In the genomic region with DNA sequence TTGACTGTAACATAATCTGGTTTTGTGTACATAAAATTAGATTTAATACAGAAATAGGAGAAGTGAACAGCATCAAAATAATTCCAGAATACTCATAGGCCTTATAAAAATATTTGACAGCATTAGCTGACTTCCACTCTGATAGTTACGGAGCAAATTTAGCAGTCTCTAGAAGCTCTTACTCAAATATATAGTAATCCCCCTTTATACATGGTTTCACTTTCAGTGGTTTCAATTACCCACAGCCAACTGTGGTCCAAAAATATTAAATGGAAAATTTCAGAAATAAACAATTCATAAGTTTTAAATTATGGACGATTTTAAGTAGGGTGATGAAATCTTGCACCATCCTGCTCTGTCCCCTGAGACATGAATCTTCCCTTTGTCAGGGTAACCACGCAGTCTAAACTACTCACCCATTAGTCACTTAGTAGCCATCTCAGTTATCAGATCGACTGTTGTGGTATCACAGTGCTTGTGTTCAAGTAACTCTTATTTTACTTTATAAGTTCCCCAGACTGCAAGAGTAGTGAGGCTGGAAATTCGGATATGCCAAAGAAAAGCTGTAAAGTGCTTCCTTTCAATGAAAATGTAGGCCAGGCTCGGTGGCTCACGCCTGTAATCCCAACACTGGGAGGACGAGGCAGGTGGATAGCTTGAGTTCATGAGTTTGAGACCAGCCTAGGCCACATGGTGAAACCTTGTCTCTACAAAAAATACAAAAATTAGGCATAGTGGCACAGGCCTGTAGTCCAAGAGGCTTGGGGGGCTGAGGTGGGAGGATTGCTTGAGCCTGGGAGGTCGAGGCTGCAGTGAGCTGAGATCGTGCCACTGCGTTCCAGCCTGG, we compare ENCODE assay signal across 10 cellular contexts. TPM values are rescaled to one million over a fixed set of nuclear protein-coding genes. Genes with fewer than 3 reads are reported as not detected.
DNase-seq lines count a peak whose midpoint lies in the region; ATAC-seq, FAIRE-seq and TF ChIP-seq lines count a peak whose summit lies in the region.
"Had no signal": no experiment of that assay in that cellular context is flagged by ENCODE, and none has a peak within 500 bp of the region (broad histone marks: within the 10 kb centered on the region; RNA-seq: fewer than 3 reads in every experiment).

No MANE protein-coding gene starts in this region.

- no peaks in the 10 kb centered on the region for H3K4me1 Mint-ChIP-seq in immature natural killer cell

- peak; percentile 50 to 69; a peak in 3 of 6 replicates for ATAC-seq in A549
- ATAC-seq in GM18909 (IDR thresholded peaks at IDR 0.05; ENCODE audit: poor library complexity, unreplicated experiment), result peak; percentile 93
- peak; percentile 91 for ATAC-seq in HG03354 (IDR thresholded peaks at IDR 0.05; ENCODE audit: poor library complexity, severe bottlenecking, unreplicated experiment)

- H3K4me1 ChIP-seq in A549, result peaks cover 12% of the 10 kb centered on the region; the same call in 2 of the 3 replicates
- H3K4me1 ChIP-seq: upper lobe of left lung had no signal

- no peak overlapping the region for H3K27ac Mint-ChIP-seq in immature natural killer cell

- H3K27me3 Mint-ChIP-seq in immature natural killer cell (ENCODE audit: low read depth in 3 of 3), result peaks cover 0 to 2% (median 0%) of the 10 kb centered on the region in 3 donors

- H3K4me2 ChIP-seq in A549, result peak overlapping the region; percentile 65

- no peak for TF ChIP-seq EP300 in A549 (IDR thresholded peaks at IDR 0.05)

- H3K4me3 Mint-ChIP-seq in immature natural killer cell, result no peak overlapping the region

- H3K9me3 Mint-ChIP-seq in immature natural killer cell, result no peaks in the 10 kb centered on the region

- no peak overlapping the region for H3K4me3 ChIP-seq in A549
- H3K4me3 ChIP-seq: upper lobe of left lung had no signal

- FAIRE-seq in A549 (lab: Jason Lieb, UNC), result peak; percentile 73

- H3K9me3 ChIP-seq in A549, result no peaks in the 10 kb centered on the region
- H3K9me3 ChIP-seq: upper lobe of left lung had no signal

- POLR2A ChIA-PET in A549 (lab: Yijun Ruan, JAX), result no interaction called here

- peak overlapping the region; percentile 71 to 80 for H3K27ac ChIP-seq in A549
- H3K27ac ChIP-seq: upper lobe of left lung, VCaP had no signal

- no peak for TF ChIP-seq RAD21 in A549 (conservative IDR thresholded peaks at IDR 0.05 in 1 of 2, IDR thresholded peaks at IDR 0.05 in 1 of 2)

- DNase-seq in A549 (ENCODE audit: low read depth in 1 of 2, low spot score in 1 of 2) (peak in 1 of 2 experiments; percentile 42), astrocyte of the hippocampus (ENCODE audit: low read depth, low spot score) (peak; percentile 20), SK-N-DZ (ENCODE audit: low spot score) (no peak), HPDE6-E6E7 (ENCODE audit: extremely low spot score) (no peak), immature natural killer cell (no peak), NCI-H187 (lab: John Stamatoyannopoulos, UW) (no peak)
- DNase-seq: upper lobe of left lung had no signal

- TF ChIP-seq CTCF in A549 (IDR thresholded peaks at IDR 0.05), result no peak

- CTCF ChIA-PET in A549 (lab: Yijun Ruan, JAX), result interaction anchor here (0.6 to 1.1 kb wide), 5 partner anchors 21 to 757 kb away, joined by 3 to 4 read pairs (median 3); no protein-coding TSS in a partner anchor

- WGBS in A549 (ENCODE audit: missing lambda C conversion rate), result 61% methylated on average over 11 of the region's 11 CpGs

- no peaks in the 10 kb centered on the region for H3K36me3 Mint-ChIP-seq in immature natural killer cell

- no peak for TF ChIP-seq POLR2A in A549 (IDR thresholded peaks at IDR 0.05; ENCODE audit: low read length)

TF ChIP-seq in A549, 52 proteins besides CTCF, POLR2A, EP300 and RAD21:
- TF ChIP-seq CBX2 (IDR thresholded peaks at IDR 0.05; ENCODE audit: borderline replicate concordance, low read depth), result no peak
- TF ChIP-seq PHF8 (IDR thresholded peaks at IDR 0.05; ENCODE audit: borderline replicate concordance, low read depth), result no peak
- TF ChIP-seq JUNB (IDR thresholded peaks at IDR 0.05), result no peak
- no peak for TF ChIP-seq NR3C1 (IDR thresholded peaks at IDR 0.05)
- TF ChIP-seq, protein P1, sequence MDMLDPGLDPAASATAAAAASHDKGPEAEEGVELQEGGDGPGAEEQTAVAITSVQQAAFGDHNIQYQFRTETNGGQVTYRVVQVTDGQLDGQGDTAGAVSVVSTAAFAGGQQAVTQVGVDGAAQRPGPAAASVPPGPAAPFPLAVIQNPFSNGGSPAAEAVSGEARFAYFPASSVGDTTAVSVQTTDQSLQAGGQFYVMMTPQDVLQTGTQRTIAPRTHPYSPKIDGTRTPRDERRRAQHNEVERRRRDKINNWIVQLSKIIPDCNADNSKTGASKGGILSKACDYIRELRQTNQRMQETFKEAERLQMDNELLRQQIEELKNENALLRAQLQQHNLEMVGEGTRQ (IDR thresholded peaks at IDR 0.05), result no peak
- TF ChIP-seq ZC3H11A (IDR thresholded peaks at IDR 0.05), result no peak
TF ChIP-seq in A549: peak in this region for 0.

RNA-seq across cellular contexts. Expression of gene RTL9, which starts 17.2 kb away (rescaled TPM):
- polyA plus RNA-seq in A549 (2011; rRNA removed) (0.04 and 0.12 TPM in 2 replicates), A549 (2017; fragmentation: RNase III; extraction: RNeasy Plus Mini Kit Qiagen cat#74134 plus additional on column Dnase treatment) (0.05 to 0.06 TPM (median 0.05 TPM) in 3 replicates), immature natural killer cell (not detected)
- polyA plus RNA-seq in A549 (2012; cell fraction: cytosol; rRNA removed), result 0.01 TPM in 2 replicates
- polyA plus RNA-seq in A549 (2012; cell fraction: nucleus; rRNA removed), result 0.02 and 0.06 TPM in 2 replicates
- 0.08 and 0.10 TPM in 2 replicates for polyA minus RNA-seq in A549 (2011; rRNA and poly(A)+ RNA removed)
- 0.42 and 0.83 TPM in 2 replicates for polyA plus RNA-seq in SK-N-DZ (2014; cell fraction: cytosol; rRNA removed)
- 0.73 and 1.5 TPM in 2 replicates for polyA plus RNA-seq in SK-N-DZ (2014; cell fraction: nucleus; rRNA removed)

RNA-seq across cellular contexts. Expression of gene AMMECR1, which starts 23.5 kb away (rescaled TPM):
- 12.6 and 13.7 TPM in 2 replicates for polyA plus RNA-seq in A549 (2011; rRNA removed)
- polyA plus RNA-seq in A549 (2012; cell fraction: cytosol; rRNA removed), result 3.9 and 4.2 TPM in 2 replicates
- polyA plus RNA-seq in A549 (2012; cell fraction: nucleus; rRNA removed), result 4.0 and 4.4 TPM in 2 replicates
- 7.9 to 8.9 TPM (median 8.1 TPM) in 3 replicates for polyA plus RNA-seq in A549 (2017; fragmentation: RNase III; extraction: RNeasy Plus Mini Kit Qiagen cat#74134 plus additional on column Dnase treatment)
- 5.2 and 9.6 TPM in 2 replicates for polyA minus RNA-seq in A549 (2011; rRNA and poly(A)+ RNA removed)
- 18.9 and 19.6 TPM in 2 replicates for polyA plus RNA-seq in SK-N-DZ (2014; cell fraction: cytosol; rRNA removed)
- polyA plus RNA-seq in SK-N-DZ (2014; cell fraction: nucleus; rRNA removed), result 13.7 and 14.7 TPM in 2 replicates
- polyA plus RNA-seq in immature natural killer cell, result 1 to 10 TPM; 6.2 to 8.1 (median 7.6) TPM
